In genomic region chr2:181058378-181059269, GRCh38 we compare ENCODE assay signal across 8 cellular contexts.
DNase-seq lines count a peak whose midpoint lies in the region; ATAC-seq and TF ChIP-seq lines count a peak whose summit lies in the region.

No MANE protein-coding gene starts in this region.

- peaks cover 5 to 23% of the 10 kb centered on the region in 2 experiments for H3K36me3 ChIP-seq in SK-N-SH (replicated peaks in 1 of 2; ENCODE audit: control insufficient read depth in 1 of 2, insufficient read depth in 2 of 2, low read length in 1 of 2)
- no peaks in the 10 kb centered on the region; the same call in 1 of the 2 replicates for H3K36me3 ChIP-seq in GM23338 (ENCODE audit: insufficient read depth)
- H3K36me3 ChIP-seq in stomach: peaks cover 0 to 11% (median 7%) of the 10 kb centered on the region in 4 donors

- intact Hi-C loops in activated CD8-positive, alpha-beta T cell treated with anti-CD3 and anti-CD28 coated beads for 36 hours (cut with micrococcal nuclease): loop anchor here (2.0 kb wide), 2 partner anchors 76 to 934 kb away; no protein-coding TSS in a partner anchor
- intact Hi-C loops in stomach (cut with DNase I; ENCODE audit: low total_unique reads): no loop called here

- TF ChIP-seq RAD21 in SK-N-SH (IDR thresholded peaks at IDR 0.05; ENCODE audit: low read length): peak; percentile 73

- no peak overlapping the region for H3K4me3 Mint-ChIP-seq in GM23338
- H3K4me3 Mint-ChIP-seq in activated CD8-positive, alpha-beta T cell treated with anti-CD3 and anti-CD28 coated beads for 36 hours: no peak overlapping the region
- H3K4me3 Mint-ChIP-seq in immature natural killer cell: no peak overlapping the region

- CTCF ChIA-PET in SK-N-SH (lab: Yijun Ruan, JAX): interaction anchor here (0.6 to 3.1 kb wide), 20 partner anchors 10 to 979 kb away, joined by 3 to 17 read pairs (median 3); partner anchors contain the start of genes ITGA4 and UBE2E3
- CTCF ChIA-PET in activated CD8-positive, alpha-beta T cell treated with anti-CD3 and anti-CD28 coated beads for 36 hours (lab: Charles Lee): interaction anchor here (0.7 to 3.7 kb wide), 29 partner anchors 8 to 940 kb away, joined by 3 to 30 read pairs (median 4); partner anchors contain the start of genes CERKL and UBE2E3

- ATAC-seq in SK-N-SH treated with all-trans-retinoic acid at 6 μM for 48 hours (no peak), GM23338 (peak; percentile 49)
- ATAC-seq in activated CD8-positive, alpha-beta T cell treated with anti-CD3 and anti-CD28 coated beads for 36 hours: peak; percentile 66

- H4K20me1 ChIP-seq in SK-N-SH (ENCODE audit: insufficient read depth) (no peaks in the 10 kb centered on the region), GM23338 (replicated peaks; ENCODE audit: insufficient read depth) (no peaks in the 10 kb centered on the region)

- H3K4me1 ChIP-seq in SK-N-SH (ENCODE audit: control insufficient read depth in 1 of 2, insufficient read depth in 2 of 2, low read depth in 1 of 2, low read length in 1 of 2) (no peaks in the 10 kb centered on the region), GM23338 (ENCODE audit: insufficient read depth) (peaks cover 23% of the 10 kb centered on the region), stomach (peaks cover 0 to 12% (median 4%) of the 10 kb centered on the region in 4 donors)

- POLR2A ChIA-PET in SK-N-SH (lab: Yijun Ruan, JAX): no interaction called here
- POLR2A ChIA-PET in activated CD8-positive, alpha-beta T cell treated with anti-CD3 and anti-CD28 coated beads for 36 hours (lab: Charles Lee): no interaction called here

- H3K27ac Mint-ChIP-seq in GM23338: no peak overlapping the region
- no peak overlapping the region for H3K27ac Mint-ChIP-seq in activated CD8-positive, alpha-beta T cell treated with anti-CD3 and anti-CD28 coated beads for 36 hours
- no peak overlapping the region for H3K27ac Mint-ChIP-seq in immature natural killer cell

- peaks cover 14% of the 10 kb centered on the region; the same call in 2 of the 3 replicates for H3K36me3 Mint-ChIP-seq in GM23338 (ENCODE audit: low read depth)
- H3K36me3 Mint-ChIP-seq in activated CD8-positive, alpha-beta T cell treated with anti-CD3 and anti-CD28 coated beads for 36 hours (ENCODE audit: low read depth): peaks cover 1% of the 10 kb centered on the region
- H3K36me3 Mint-ChIP-seq in immature natural killer cell: peaks cover 0 to 8% (median 5%) of the 10 kb centered on the region in 3 donors

- no peak overlapping the region; a peak in 1 of 4 replicates for H3K4me3 ChIP-seq in SK-N-SH (ENCODE audit: low read depth in 2 of 2, low read length in 1 of 2)
- no peak overlapping the region for H3K4me3 ChIP-seq in GM23338
- H3K4me3 ChIP-seq in NB4 (ENCODE audit: low read depth, low read length): no peak overlapping the region
- no peak overlapping the region for H3K4me3 ChIP-seq in stomach

- H3K27me3 ChIP-seq in SK-N-SH (ENCODE audit: insufficient read depth): no peaks in the 10 kb centered on the region
- no peaks in the 10 kb centered on the region for H3K27me3 ChIP-seq in GM23338 (ENCODE audit: insufficient read depth)
- H3K27me3 ChIP-seq in stomach: no peaks in the 10 kb centered on the region

- H3F3A ChIP-seq in SK-N-SH (replicated peaks; ENCODE audit: insufficient read depth): no peaks in the 10 kb centered on the region
- H3F3A ChIP-seq in GM23338 (replicated peaks; ENCODE audit: low read depth): no peaks in the 10 kb centered on the region

- TF ChIP-seq CTCF in SK-N-SH (IDR thresholded peaks at IDR 0.05): peak; percentile 60
- peak; percentile 76 to 99 for TF ChIP-seq CTCF in GM23338 (conservative IDR thresholded peaks at IDR 0.05; ENCODE audit: low read depth in 2 of 2)
- peak; percentile 57 for TF ChIP-seq CTCF in NB4 (IDR thresholded peaks at IDR 0.05; ENCODE audit: low read depth, low read length)
- peak; percentile 98 for TF ChIP-seq CTCF in activated CD8-positive, alpha-beta T cell treated with anti-CD3 and anti-CD28 coated beads for 36 hours (IDR thresholded peaks at IDR 0.05)
- peak in 4 of 7 experiments; percentile 34 to 63 (median 46) for TF ChIP-seq CTCF in stomach (IDR thresholded peaks at IDR 0.05)

- H3K27me3 Mint-ChIP-seq in GM23338 (ENCODE audit: insufficient read depth, low read depth, poor library complexity): no peaks in the 10 kb centered on the region
- H3K27me3 Mint-ChIP-seq in activated CD8-positive, alpha-beta T cell treated with anti-CD3 and anti-CD28 coated beads for 36 hours: no peaks in the 10 kb centered on the region
- peaks cover 0 to 2% (median 0%) of the 10 kb centered on the region in 3 donors for H3K27me3 Mint-ChIP-seq in immature natural killer cell (ENCODE audit: low read depth in 3 of 3)

- TF ChIP-seq POLR2A in NB4 (IDR thresholded peaks at IDR 0.05; ENCODE audit: extremely low read depth, insufficient read length) (no peak), stomach (IDR thresholded peaks at IDR 0.05) (no peak)

- H3K9me2 ChIP-seq in SK-N-SH (no peaks in the 10 kb centered on the region), GM23338 (ENCODE audit: insufficient read depth) (no peaks in the 10 kb centered on the region)

- H3K4me2 ChIP-seq in SK-N-SH (no peak overlapping the region), GM23338 (peak overlapping the region; percentile 13; the same call in 1 of the 2 replicates)

- DNase-seq in SK-N-SH (peak; percentile 3), GM23338 (ENCODE audit: low spot score) (peak; percentile 75), NB4 (ENCODE audit: low read depth) (peak; percentile 74), immature natural killer cell (peak; percentile 21 to 44 (median 26)), stomach (no peak), NCI-H1105 (lab: John Stamatoyannopoulos, UW) (no peak)
- peak; percentile 68 for DNase-seq in activated CD8-positive, alpha-beta T cell treated with anti-CD3 and anti-CD28 coated beads for 36 hours

- 79% methylated on average over 7 of the region's 7 CpGs for WGBS in SK-N-SH (ENCODE audit: low lambda C conversion rate)
- 60 to 63% (median 60%) methylated on average over 7 of the region's 7 CpGs for WGBS in stomach, 5 donors

- H3K9me3 Mint-ChIP-seq in GM23338 (no peaks in the 10 kb centered on the region), immature natural killer cell (no peaks in the 10 kb centered on the region)
- H3K9me3 Mint-ChIP-seq in activated CD8-positive, alpha-beta T cell treated with anti-CD3 and anti-CD28 coated beads for 36 hours: no peaks in the 10 kb centered on the region

- no peak overlapping the region for H3K9ac ChIP-seq in SK-N-SH

- H3K4me1 Mint-ChIP-seq in GM23338 (peaks cover 38% of the 10 kb centered on the region), immature natural killer cell (peaks cover 6 to 17% of the 10 kb centered on the region in 2 donors)
- peaks cover 6% of the 10 kb centered on the region for H3K4me1 Mint-ChIP-seq in activated CD8-positive, alpha-beta T cell treated with anti-CD3 and anti-CD28 coated beads for 36 hours (ENCODE audit: low read depth)

- peaks cover 14% of the 10 kb centered on the region for H3K79me2 ChIP-seq in SK-N-SH (ENCODE audit: insufficient read depth)
- peaks cover 40% of the 10 kb centered on the region for H3K79me2 ChIP-seq in GM23338 (replicated peaks; ENCODE audit: insufficient read depth)

- H3K27ac ChIP-seq in SK-N-SH (ENCODE audit: low read depth in 2 of 2, low read length in 1 of 2): no peak overlapping the region
- no peak overlapping the region for H3K27ac ChIP-seq in GM23338 (ENCODE audit: low read depth)
- H3K27ac ChIP-seq in stomach: no peak overlapping the region

- H3K9me3 ChIP-seq in SK-N-SH (no peaks in the 10 kb centered on the region), stomach (no peaks in the 10 kb centered on the region)

- TF ChIP-seq EP300 in SK-N-SH (IDR thresholded peaks at IDR 0.05; ENCODE audit: borderline replicate concordance in 1 of 2, low read depth in 1 of 2, low read length in 1 of 2) (no peak), stomach (IDR thresholded peaks at IDR 0.05) (no peak)

- no peak overlapping the region for H2AFZ ChIP-seq in SK-N-SH (ENCODE audit: low read depth)
- H2AFZ ChIP-seq in GM23338: no peak overlapping the region

TF ChIP-seq in SK-N-SH, 30 proteins besides CTCF, POLR2A, EP300 and RAD21:
- TF ChIP-seq SMC3 (IDR thresholded peaks at IDR 0.05; ENCODE audit: low read depth, low read length) (peak; percentile 30; the same call in 1 of the 2 replicates), CHD2 (IDR thresholded peaks at IDR 0.05; ENCODE audit: low read length, partially characterized antibody) (no peak)

TF ChIP-seq in SK-N-SH treated with all-trans-retinoic acid at 6 μM for 48 hours, 23 proteins besides CTCF, POLR2A, EP300 and RAD21 (continues in another document):
- no peak for TF ChIP-seq PPARA (CRISPR knock-in tag; IDR thresholded peaks at IDR 0.05; ENCODE audit: borderline replicate concordance)
- TF ChIP-seq TOX (CRISPR knock-in tag; IDR thresholded peaks at IDR 0.05; ENCODE audit: borderline replicate concordance): no peak
- TF ChIP-seq, protein P1, sequence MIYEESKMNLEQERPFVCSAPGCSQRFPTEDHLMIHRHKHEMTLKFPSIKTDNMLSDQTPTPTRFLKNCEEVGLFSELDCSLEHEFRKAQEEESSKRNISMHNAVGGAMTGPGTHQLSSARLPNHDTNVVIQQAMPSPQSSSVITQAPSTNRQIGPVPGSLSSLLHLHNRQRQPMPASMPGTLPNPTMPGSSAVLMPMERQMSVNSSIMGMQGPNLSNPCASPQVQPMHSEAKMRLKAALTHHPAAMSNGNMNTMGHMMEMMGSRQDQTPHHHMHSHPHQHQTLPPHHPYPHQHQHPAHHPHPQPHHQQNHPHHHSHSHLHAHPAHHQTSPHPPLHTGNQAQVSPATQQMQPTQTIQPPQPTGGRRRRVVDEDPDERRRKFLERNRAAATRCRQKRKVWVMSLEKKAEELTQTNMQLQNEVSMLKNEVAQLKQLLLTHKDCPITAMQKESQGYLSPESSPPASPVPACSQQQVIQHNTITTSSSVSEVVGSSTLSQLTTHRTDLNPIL (CRISPR knock-in tag; IDR thresholded peaks at IDR 0.05; ENCODE audit: low read depth): no peak
- no peak for TF ChIP-seq ZNF565 (CRISPR knock-in tag; conservative IDR thresholded peaks at IDR 0.05; ENCODE audit: low read depth)

Comparison
In these comparisons a context has a peak if more than half of its experiments do, and no peak if none do; other contexts are left out.
1. DNase-seq: peak in SK-N-SH (single experiment), GM23338 (single experiment), NB4 (single experiment), activated CD8-positive, alpha-beta T cell treated with anti-CD3 and anti-CD28 coated beads for 36 hours (single experiment) and immature natural killer cell (3 of 3); none in stomach (single experiment) and NCI-H1105 (single experiment).
2. CTCF ChIP-seq: peak in every context shown above with its lines; median percentile 98 in activated CD8-positive, alpha-beta T cell treated with anti-CD3 and anti-CD28 coated beads for 36 hours; 88 in GM23338; 60 in SK-N-SH; 57 in NB4; 46 in stomach.